Comparison of ENCODE assay signal across 15 cellular contexts in the genomic region with DNA sequence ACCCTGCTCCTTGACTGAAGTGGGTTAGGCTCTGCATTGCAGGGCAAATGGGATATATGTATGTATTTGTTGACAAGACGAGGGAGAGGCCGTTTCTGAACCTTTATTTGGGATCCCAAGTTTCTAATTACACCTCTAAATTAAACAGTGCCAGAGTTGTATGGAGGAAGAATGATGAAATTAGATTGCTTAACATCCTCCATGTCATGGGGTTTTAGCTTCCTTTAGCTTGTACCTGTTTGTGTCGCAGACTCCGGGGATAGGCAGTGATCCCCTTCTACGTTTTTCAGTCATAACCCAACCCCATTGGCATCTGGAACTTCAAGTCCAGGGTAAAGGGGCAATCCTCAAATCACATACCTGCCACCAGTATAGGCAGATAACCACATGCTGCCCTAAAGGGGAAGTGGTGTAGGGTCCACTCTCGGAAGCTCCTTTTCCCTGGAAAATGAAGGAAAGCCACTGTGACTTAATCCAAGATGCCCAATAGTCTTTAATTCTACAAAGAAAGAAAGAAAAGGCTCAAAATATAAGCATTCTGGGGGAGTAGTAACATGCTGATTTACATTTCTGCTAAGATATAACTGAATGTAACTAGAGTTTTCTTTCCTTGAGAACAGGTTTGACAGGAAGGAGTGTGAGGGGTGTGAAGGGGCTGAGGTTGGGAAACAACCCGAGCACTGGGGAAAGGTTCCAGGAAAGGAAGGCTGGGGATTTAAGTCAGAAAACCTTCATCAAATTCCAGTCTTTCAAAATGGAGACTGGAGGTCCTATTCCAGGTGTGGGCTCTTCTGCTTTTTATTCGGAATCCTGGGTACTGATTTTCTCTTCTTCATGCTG.
A peak's percentile ranks its signal among the peaks of the same experiment; 100 is the strongest.
DNase-seq lines count a peak whose midpoint lies in the region; ATAC-seq and TF ChIP-seq lines count a peak whose summit lies in the region.
"Had no signal": no experiment of that assay in that cellular context is flagged by ENCODE, and none has a peak within 500 bp of the region (broad histone marks: within the 10 kb centered on the region; RNA-seq: fewer than 3 reads in every experiment).

No MANE protein-coding gene starts in this region.

- H3K27ac Mint-ChIP-seq in osteocyte (ENCODE audit: unreplicated experiment): peak overlapping the region; percentile 82
- H3K27ac Mint-ChIP-seq in T-helper 2 cell treated with Interferon-gamma antibody and Interleukin-4, amounts not matched to agents 5 μg/mL and 100 μg/mL, for 36 hours: no peak overlapping the region

- H3K4me2 ChIP-seq in BLaER1: peak overlapping the region; percentile 25; the same call in 1 of the 2 replicates

- H3K36me3 Mint-ChIP-seq in osteocyte (ENCODE audit: unreplicated experiment): peaks cover 48% of the 10 kb centered on the region
- H3K36me3 Mint-ChIP-seq in T-helper 2 cell treated with Interferon-gamma antibody and Interleukin-4, amounts not matched to agents 5 μg/mL and 100 μg/mL, for 36 hours (ENCODE audit: low read depth): peaks cover 5% of the 10 kb centered on the region

- peaks cover 52% of the 10 kb centered on the region for H3K4me1 Mint-ChIP-seq in osteocyte (ENCODE audit: unreplicated experiment)
- H3K4me1 Mint-ChIP-seq in T-helper 2 cell treated with Interferon-gamma antibody and Interleukin-4, amounts not matched to agents 5 μg/mL and 100 μg/mL, for 36 hours (ENCODE audit: low read depth): peaks cover 9% of the 10 kb centered on the region

- H3K27me3 ChIP-seq in BLaER1: no peaks in the 10 kb centered on the region
- no peaks in the 10 kb centered on the region for H3K27me3 ChIP-seq in SJSA1 (replicated peaks)
- H3K27me3 ChIP-seq: adrenal gland had no signal

- ATAC-seq in HG02870 (IDR thresholded peaks at IDR 0.05; ENCODE audit: unreplicated experiment): no peak

- H3K36me3 ChIP-seq in BLaER1: peaks cover 77% of the 10 kb centered on the region
- H3K36me3 ChIP-seq in SJSA1: peaks cover 32% of the 10 kb centered on the region

- H3K9me3 ChIP-seq in BLaER1 (peaks cover 27% of the 10 kb centered on the region; the same call in 1 of the 2 replicates), SJSA1 (replicated peaks) (no peaks in the 10 kb centered on the region)
- H3K9me3 ChIP-seq: adrenal gland had no signal

- no peaks in the 10 kb centered on the region for H3K27me3 Mint-ChIP-seq in osteocyte (ENCODE audit: unreplicated experiment)
- no peaks in the 10 kb centered on the region for H3K27me3 Mint-ChIP-seq in T-helper 2 cell treated with Interferon-gamma antibody and Interleukin-4, amounts not matched to agents 5 μg/mL and 100 μg/mL, for 36 hours (ENCODE audit: low read depth)

- no peak overlapping the region for H3K9ac ChIP-seq in BLaER1
- H3K9ac ChIP-seq: parathyroid adenoma had no signal

- no peaks in the 10 kb centered on the region for H3K9me3 Mint-ChIP-seq in osteocyte (ENCODE audit: unreplicated experiment)
- no peaks in the 10 kb centered on the region for H3K9me3 Mint-ChIP-seq in T-helper 2 cell treated with Interferon-gamma antibody and Interleukin-4, amounts not matched to agents 5 μg/mL and 100 μg/mL, for 36 hours

- H3K4me1 ChIP-seq in BLaER1 (peaks cover 76% of the 10 kb centered on the region), SJSA1 (replicated peaks) (peaks cover 43% of the 10 kb centered on the region)
- H3K4me1 ChIP-seq: parathyroid adenoma had no signal

- no peak overlapping the region for H3K4me3 Mint-ChIP-seq in osteocyte (ENCODE audit: unreplicated experiment)
- H3K4me3 Mint-ChIP-seq in T-helper 2 cell treated with Interferon-gamma antibody and Interleukin-4, amounts not matched to agents 5 μg/mL and 100 μg/mL, for 36 hours: no peak overlapping the region

- DNase-seq in SJSA1 (ENCODE audit: low read depth in 1 of 2, low spot score in 2 of 2): no peak
- DNase-seq in epithelial cell of esophagus (ENCODE audit: low read depth): peak; percentile 52
- DNase-seq in osteocyte (ENCODE audit: extremely low spot score, unreplicated experiment): no peak
- no peak for DNase-seq in NCI-H2029 treated with DMSO at 0.1 percent for 48 hours (lab: John Stamatoyannopoulos, UW)
- no peak for DNase-seq in NCI-H1436 (lab: John Stamatoyannopoulos, UW)
- DNase-seq in T-helper 2 cell treated with Interferon-gamma antibody and Interleukin-4, amounts not matched to agents 5 μg/mL and 100 μg/mL, for 36 hours (ENCODE audit: low spot score): no peak
- DNase-seq: activated CD4-positive, CD25-positive, alpha-beta regulatory T cell treated with anti-CD3 and anti-CD28 coated beads, Interleukin-2, amount 50 U/mL, for 72 hours; activated T-cell treated with anti-CD3 and anti-CD28 coated beads, Interleukin-2, amount 50 U/mL, for 1 hour; effector CD8-positive, alpha-beta T cell; stimulated activated CD8-positive, alpha-beta memory T cell treated with anti-CD3 and anti-CD28 coated beads, Interleukin-4, amount 100 ng/mL, for 48 hours; SW 1271 had no signal

- TF ChIP-seq CTCF in epithelial cell of esophagus (IDR thresholded peaks at IDR 0.05; ENCODE audit: insufficient read depth, low read depth, low read length, missing control alignments): no peak
- no peak for TF ChIP-seq CTCF in osteocyte (IDR thresholded peaks at IDR 0.05)

- H3K27ac ChIP-seq in BLaER1: peak overlapping the region; percentile 60; the same call in 1 of the 2 replicates
- peak overlapping the region; percentile 46 for H3K27ac ChIP-seq in SJSA1
- H3K27ac ChIP-seq: parathyroid adenoma had no signal

- H3K4me3 ChIP-seq in BLaER1: no peak overlapping the region
- no peak overlapping the region for H3K4me3 ChIP-seq in SJSA1
- no peak overlapping the region for H3K4me3 ChIP-seq in epithelial cell of esophagus (ENCODE audit: low read length)
- H3K4me3 ChIP-seq: adrenal gland had no signal

- no peaks in the 10 kb centered on the region for H4K20me1 ChIP-seq in BLaER1
